Comparison of ENCODE assay signal across 2 cellular contexts in the genomic region with DNA sequence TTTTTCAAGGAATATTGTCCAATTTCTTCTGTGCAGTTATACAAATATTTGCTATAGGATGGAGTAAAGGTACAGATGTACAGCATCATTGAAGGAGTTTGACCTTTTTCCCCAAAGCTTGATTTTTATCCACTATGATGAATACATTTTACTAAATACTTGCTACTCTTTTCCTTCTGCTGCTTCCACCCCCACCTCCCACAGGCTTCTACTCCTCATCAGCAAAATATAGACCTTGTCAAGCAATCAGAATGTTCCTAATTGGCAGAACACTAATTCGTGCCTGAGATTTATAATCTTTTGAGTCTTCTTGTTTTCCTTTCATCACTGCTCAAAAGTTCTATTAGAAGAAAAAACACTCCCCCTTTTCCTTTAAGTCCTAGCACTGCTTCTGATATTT.
TF ChIP-seq lines count a peak whose summit lies in the region.

No MANE protein-coding gene starts in this region.

TF ChIP-seq in SK-N-SH, 30 proteins besides CTCF, POLR2A, EP300 and RAD21 (continued from another document):
- TF ChIP-seq RCOR1 (IDR thresholded peaks at IDR 0.05; ENCODE audit: low read length) (no peak), FOSL2 (IDR thresholded peaks at IDR 0.05; ENCODE audit: borderline replicate concordance, low read depth) (no peak), GATA2 (CRISPR knock-in tag; IDR thresholded peaks at IDR 0.05) (no peak), CHD2 (IDR thresholded peaks at IDR 0.05; ENCODE audit: low read length, partially characterized antibody) (no peak), TAF1 (IDR thresholded peaks at IDR 0.05; ENCODE audit: borderline replicate concordance, low read depth, low read length) (no peak), NFIC (IDR thresholded peaks at IDR 0.05; ENCODE audit: borderline replicate concordance) (no peak)
- TF ChIP-seq, protein P1, sequence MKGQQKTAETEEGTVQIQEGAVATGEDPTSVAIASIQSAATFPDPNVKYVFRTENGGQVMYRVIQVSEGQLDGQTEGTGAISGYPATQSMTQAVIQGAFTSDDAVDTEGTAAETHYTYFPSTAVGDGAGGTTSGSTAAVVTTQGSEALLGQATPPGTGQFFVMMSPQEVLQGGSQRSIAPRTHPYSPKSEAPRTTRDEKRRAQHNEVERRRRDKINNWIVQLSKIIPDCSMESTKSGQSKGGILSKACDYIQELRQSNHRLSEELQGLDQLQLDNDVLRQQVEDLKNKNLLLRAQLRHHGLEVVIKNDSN (IDR thresholded peaks at IDR 0.05; ENCODE audit: borderline replicate concordance, low read depth): no peak

TF ChIP-seq in SK-N-SH treated with all-trans-retinoic acid at 6 μM for 48 hours, 23 proteins besides CTCF, POLR2A, EP300 and RAD21 (continued from another document):
- no peak for TF ChIP-seq POU6F1 (CRISPR knock-in tag; IDR thresholded peaks at IDR 0.05; ENCODE audit: borderline replicate concordance, low read depth)
- no peak for TF ChIP-seq ZNF70 (CRISPR knock-in tag; IDR thresholded peaks at IDR 0.05)
- no peak for TF ChIP-seq GLIS3 (CRISPR knock-in tag; IDR thresholded peaks at IDR 0.05)
- no peak for TF ChIP-seq CREB5 (CRISPR knock-in tag; IDR thresholded peaks at IDR 0.05; ENCODE audit: low read depth)
